In genomic region chr15:78067328-78068241, GRCh38 we compare ENCODE assay signal across 11 cellular contexts. TPM values are rescaled to one million over a fixed set of nuclear protein-coding genes. Genes with fewer than 3 reads are reported as not detected.
A peak's percentile ranks its signal among the peaks of the same experiment; 100 is the strongest.
DNase-seq lines count a peak whose midpoint lies in the region; ATAC-seq and TF ChIP-seq lines count a peak whose summit lies in the region.
"Had no signal": no experiment of that assay in that cellular context is flagged by ENCODE, and none has a peak within 500 bp of the region (broad histone marks: within the 10 kb centered on the region; RNA-seq: fewer than 3 reads in every experiment).

No MANE protein-coding gene starts in this region.

- H3K36me3 Mint-ChIP-seq in activated T-cell treated with anti-CD3 and anti-CD28 coated beads, Interleukin-2, amount 50 U/mL, for 24 hours (ENCODE audit: low read depth): peaks cover 16% of the 10 kb centered on the region
- H3K36me3 Mint-ChIP-seq in activated T-cell treated with anti-CD3 and anti-CD28 coated beads, Interleukin-2, amount 50 U/mL, for 72 hours (ENCODE audit: insufficient read depth in 2 of 2): no peaks in the 10 kb centered on the region

- H3K27me3 ChIP-seq in Peyer's patch (no peaks in the 10 kb centered on the region), thymus (ENCODE audit: control insufficient read depth, insufficient read depth) (no peaks in the 10 kb centered on the region)
- H3K27me3 ChIP-seq: cardiac muscle cell had no signal

- peak overlapping the region; percentile 11 for H3K4me3 Mint-ChIP-seq in activated T-cell treated with anti-CD3 and anti-CD28 coated beads, Interleukin-2, amount 50 U/mL, for 24 hours
- H3K4me3 Mint-ChIP-seq in activated T-cell treated with anti-CD3 and anti-CD28 coated beads, Interleukin-2, amount 50 U/mL, for 72 hours: peak overlapping the region in 1 of 2 donors; percentile 88

- 89% methylated on average over 1 of the region's 1 CpG for WGBS in thymus

- no peaks in the 10 kb centered on the region for H3K27me3 Mint-ChIP-seq in activated T-cell treated with anti-CD3 and anti-CD28 coated beads, Interleukin-2, amount 50 U/mL, for 24 hours
- no peaks in the 10 kb centered on the region for H3K27me3 Mint-ChIP-seq in activated T-cell treated with anti-CD3 and anti-CD28 coated beads, Interleukin-2, amount 50 U/mL, for 72 hours (ENCODE audit: low read depth)

- no peak overlapping the region for H3K27ac Mint-ChIP-seq in activated T-cell treated with anti-CD3 and anti-CD28 coated beads, Interleukin-2, amount 50 U/mL, for 24 hours
- no peak overlapping the region for H3K27ac Mint-ChIP-seq in activated T-cell treated with anti-CD3 and anti-CD28 coated beads, Interleukin-2, amount 50 U/mL, for 72 hours

- H3K4me1 Mint-ChIP-seq in activated T-cell treated with anti-CD3 and anti-CD28 coated beads, Interleukin-2, amount 50 U/mL, for 24 hours (ENCODE audit: low read depth): peaks cover 16% of the 10 kb centered on the region
- no peaks in the 10 kb centered on the region for H3K4me1 Mint-ChIP-seq in activated T-cell treated with anti-CD3 and anti-CD28 coated beads, Interleukin-2, amount 50 U/mL, for 72 hours (ENCODE audit: low read depth)

- no peak overlapping the region for H3K4me3 ChIP-seq in Peyer's patch
- no peak overlapping the region for H3K4me3 ChIP-seq in fibroblast of villous mesenchyme (ENCODE audit: low read depth, low read length)
- no peak overlapping the region for H3K4me3 ChIP-seq in thymus (ENCODE audit: low read length)
- H3K4me3 ChIP-seq: cardiac muscle cell had no signal

- H3K9me3 Mint-ChIP-seq in activated T-cell treated with anti-CD3 and anti-CD28 coated beads, Interleukin-2, amount 50 U/mL, for 24 hours: no peaks in the 10 kb centered on the region
- no peaks in the 10 kb centered on the region for H3K9me3 Mint-ChIP-seq in activated T-cell treated with anti-CD3 and anti-CD28 coated beads, Interleukin-2, amount 50 U/mL, for 72 hours

- H3K36me3 ChIP-seq in Peyer's patch (no peaks in the 10 kb centered on the region), thymus (ENCODE audit: control insufficient read depth, insufficient read depth) (no peaks in the 10 kb centered on the region)
- H3K36me3 ChIP-seq: cardiac muscle cell had no signal

- H3K27ac ChIP-seq in Peyer's patch (peak overlapping the region; percentile 62 to 87 (median 75)), thymus (ENCODE audit: low read depth) (peak overlapping the region; percentile 91)
- H3K27ac ChIP-seq: cardiac muscle cell had no signal

- TF ChIP-seq CTCF in Peyer's patch (IDR thresholded peaks at IDR 0.05) (no peak), fibroblast of villous mesenchyme (IDR thresholded peaks at IDR 0.05; ENCODE audit: insufficient read depth, low read depth, low read length) (no peak)

- no peak for TF ChIP-seq POLR2A in Peyer's patch (IDR thresholded peaks at IDR 0.05)

- no peak for DNase-seq in activated T-cell treated with anti-CD3 and anti-CD28 coated beads, Interleukin-2, amount 50 U/mL, for 24 hours
- DNase-seq in activated T-cell treated with anti-CD3 and anti-CD28 coated beads, Interleukin-2, amount 50 U/mL, for 72 hours: no peak
- DNase-seq in Peyer's patch (no peak), fibroblast of villous mesenchyme (ENCODE audit: low read depth) (peak; percentile 74), GM19238 (ENCODE audit: insufficient read length, low spot score) (no peak)
- no peak for DNase-seq in stimulated activated CD4-positive, alpha-beta T cell treated with anti-CD3 and anti-CD28 coated beads, Interleukin-15, amount 100 ng/mL, for 24 hours

- H3K9me3 ChIP-seq in Peyer's patch (no peaks in the 10 kb centered on the region), thymus (ENCODE audit: control insufficient read depth) (no peaks in the 10 kb centered on the region)

- no peak for ATAC-seq in activated T-cell treated with anti-CD3 and anti-CD28 coated beads, Interleukin-2, amount 50 U/mL, for 72 hours (replicated peaks in 1 of 2)
- ATAC-seq in GM19395 (IDR thresholded peaks at IDR 0.05; ENCODE audit: unreplicated experiment): no peak

- peaks cover 6 to 99% (median 36%) of the 10 kb centered on the region in 4 donors for H3K4me1 ChIP-seq in Peyer's patch
- H3K4me1 ChIP-seq in thymus (ENCODE audit: control insufficient read depth, insufficient read depth, low read length): peaks cover 59% of the 10 kb centered on the region

RNA-seq across cellular contexts. Expression of gene TBC1D2B, which starts 9.9 kb away (rescaled TPM):
- 10 to 100 TPM; 67.8 to 75.0 TPM for total RNA-seq in activated T-cell treated with anti-CD3 and anti-CD28 coated beads, Interleukin-2, amount 50 U/mL, for 72 hours
- total RNA-seq in Peyer's patch (10 to 100 TPM; 52.9 to 94.9 (median 72.4) TPM), fibroblast of villous mesenchyme (32.5 and 52.2 TPM in 2 replicates)
- polyA plus RNA-seq in thymus: 20.0 TPM

RNA-seq across cellular contexts. Expression of gene SH2D7, which starts 24.8 kb away (rescaled TPM):
- not detected for total RNA-seq in activated T-cell treated with anti-CD3 and anti-CD28 coated beads, Interleukin-2, amount 50 U/mL, for 72 hours
- total RNA-seq in Peyer's patch (1 to 10 TPM; 3.3 to 7.7 (median 4.6) TPM), fibroblast of villous mesenchyme (not detected in 2 replicates)
- polyA plus RNA-seq in thymus: 0.05 TPM
- total RNA-seq: cardiac muscle cell, Daoy, H1 had no signal
- polyA plus RNA-seq: H1 had no signal
